In genomic region chr7:25031007-25031406, GRCh38 we compare ENCODE assay signal across 9 cellular contexts. TPM values are rescaled to one million over a fixed set of nuclear protein-coding genes. Genes with fewer than 3 reads are reported as not detected.
DNase-seq lines count a peak whose midpoint lies in the region; ATAC-seq and TF ChIP-seq lines count a peak whose summit lies in the region.
"Had no signal": no experiment of that assay in that cellular context is flagged by ENCODE, and none has a peak within 500 bp of the region (broad histone marks: within the 10 kb centered on the region; RNA-seq: fewer than 3 reads in every experiment).

No MANE protein-coding gene starts in this region.

- no peaks in the 10 kb centered on the region for H3K27me3 ChIP-seq in esophagus muscularis mucosa
- H3K27me3 ChIP-seq: brain microvascular endothelial cell had no signal

- DNase-seq in esophagus muscularis mucosa (ENCODE audit: extremely low spot score): peak; percentile 34
- no peak for DNase-seq in NCI-H82 treated with DMSO at 0.1 percent for 48 hours (lab: John Stamatoyannopoulos, UW; ENCODE audit: unreplicated experiment)
- no peak for DNase-seq in stimulated activated naive CD4-positive, alpha-beta T cell treated with Interleukin-2 at 50 U/mL for 16 hours (lab: John Stamatoyannopoulos, UW)
- no peak for DNase-seq in retina
- DNase-seq: brain microvascular endothelial cell; naive thymus-derived CD4-positive, alpha-beta T cell had no signal

- H3K9me3 ChIP-seq in esophagus muscularis mucosa: no peaks in the 10 kb centered on the region

- no peak overlapping the region for H3K4me3 ChIP-seq in esophagus muscularis mucosa

- H3K27ac ChIP-seq in esophagus muscularis mucosa (replicated peaks in 1 of 4): no peak overlapping the region
- H3K27ac ChIP-seq: brain microvascular endothelial cell had no signal

- ATAC-seq in GM18870 (IDR thresholded peaks at IDR 0.05; ENCODE audit: unreplicated experiment): peak; percentile 71
- ATAC-seq in GM21515 (IDR thresholded peaks at IDR 0.05; ENCODE audit: unreplicated experiment): peak; percentile 92
- peak; percentile 88 for ATAC-seq in HG03159 (IDR thresholded peaks at IDR 0.05; ENCODE audit: unreplicated experiment)
- ATAC-seq: naive thymus-derived CD4-positive, alpha-beta T cell had no signal

- no peak for TF ChIP-seq POLR2A in esophagus muscularis mucosa (IDR thresholded peaks at IDR 0.05; ENCODE audit: low read depth)

- TF ChIP-seq CTCF in esophagus muscularis mucosa (IDR thresholded peaks at IDR 0.05): no peak

- intact Hi-C loops in esophagus muscularis mucosa (cut with DNase I): no loop called here

- peaks cover 0 to 5% (median 4%) of the 10 kb centered on the region in 4 donors for H3K4me1 ChIP-seq in esophagus muscularis mucosa

- 93% methylated on average over 6 of the region's 6 CpGs for WGBS in esophagus muscularis mucosa

- no peak for TF ChIP-seq EP300 in esophagus muscularis mucosa (IDR thresholded peaks at IDR 0.05)

- H3K36me3 ChIP-seq in esophagus muscularis mucosa: no peaks in the 10 kb centered on the region
- H3K36me3 ChIP-seq: brain microvascular endothelial cell had no signal

RNA-seq across cellular contexts. Expression of gene OSBPL3, which starts 51.0 kb away (rescaled TPM):
- 1 to 10 TPM; 2.6 to 4.6 (median 3.3) TPM for total RNA-seq in esophagus muscularis mucosa
